In genomic region chr6:47147836-47148344, GRCh38 we compare ENCODE assay signal across 32 cellular contexts.
DNase-seq lines count a peak whose midpoint lies in the region; ATAC-seq and TF ChIP-seq lines count a peak whose summit lies in the region.
"Had no signal": no experiment of that assay in that cellular context is flagged by ENCODE, and none has a peak within 500 bp of the region (broad histone marks: within the 10 kb centered on the region; RNA-seq: fewer than 3 reads in every experiment).

No MANE protein-coding gene starts in this region.

- H2BK5ac ChIP-seq in neuronal stem cell (ENCODE audit: low read length): no peak overlapping the region

- H3K79me1 ChIP-seq in neuronal stem cell (ENCODE audit: low read depth, low read length): no peaks in the 10 kb centered on the region

- H3K4me2 ChIP-seq in PC-3 (ENCODE audit: low read length) (peak overlapping the region; percentile 40; the same call in 1 of the 2 replicates), neuronal stem cell (ENCODE audit: insufficient read depth, low read length, poor library complexity, severe bottlenecking) (no peak overlapping the region)

- H3K9ac ChIP-seq in PC-3 (ENCODE audit: low read length) (no peak overlapping the region), neuronal stem cell (ENCODE audit: low read depth, low read length, poor library complexity) (no peak overlapping the region)

- DNase-seq in A673 (ENCODE audit: low spot score): no peak
- no peak for DNase-seq in PC-3
- peak; percentile 29 for DNase-seq in fibroblast of pulmonary artery (ENCODE audit: low read depth)
- no peak for DNase-seq in neuronal stem cell (ENCODE audit: low spot score)
- DNase-seq in A172 (ENCODE audit: low spot score): no peak
- DNase-seq in RWPE1 (ENCODE audit: low spot score): no peak
- DNase-seq: activated CD4-positive, alpha-beta T cell treated with anti-CD3 and anti-CD28 coated beads, Interleukin-2, amount 50 U/mL, for 4 hours; activated gamma-delta T cell treated with Interleukin-2 at 50 U/mL for 16 hours; activated naive CD8-positive, alpha-beta T cell treated with anti-CD3 and anti-CD28 coated beads, Interleukin-2, amount 10 ng/mL, durations not matched to agents 7 days and 5 days; activated T-cell treated with anti-CD3 and anti-CD28 coated beads, Interleukin-2, amount 50 U/mL, for 48 hours; BE2C; DMS 273 treated with DMSO at 0.1 percent for 48 hours; effector memory CD8-positive, alpha-beta T cell; EL; erythroblast; foreskin melanocyte; kidney glomerular epithelial cell; NCI-H1092; NCI-H1930; NCI-H524; ovary; stimulated activated CD4-positive, alpha-beta T cell treated with anti-CD3 and anti-CD28 coated beads, Interleukin-2, amount 100 ng/mL, for 48 hours; stimulated activated naive CD8-positive, alpha-beta T cell treated with anti-CD3 and anti-CD28 coated beads, Interleukin-15, amount 100 ng/mL, for 72 hours; T-cell; tibial artery had no signal

- BruUV-seq in A673 (replicated peaks; lab: Mats Ljungman, UMichigan) (no TSS peak), PC-3 (replicated peaks; lab: Mats Ljungman, UMichigan) (no TSS peak)

- H3K27ac ChIP-seq in A673 (ENCODE audit: low read depth, low read length, poor library complexity, severe bottlenecking) (peak overlapping the region; percentile 88), PC-3 (ENCODE audit: low read length) (peak overlapping the region; percentile 68), neuronal stem cell (replicated peaks; ENCODE audit: low read length) (no peak overlapping the region), RWPE1 (no peak overlapping the region)
- H3K27ac ChIP-seq: ascending aorta, ovary, tibial artery had no signal

- H3K9me2 ChIP-seq in PC-3 (replicated peaks; ENCODE audit: low read length): no peaks in the 10 kb centered on the region

- H4K20me1 ChIP-seq in PC-3 (ENCODE audit: low read length): no peaks in the 10 kb centered on the region

- TF ChIP-seq CTCF in A673 (conservative IDR thresholded peaks at IDR 0.05; ENCODE audit: low read depth, low read length) (no peak), PC-3 (conservative IDR thresholded peaks at IDR 0.05; ENCODE audit: low read depth, low read length) (no peak), fibroblast of pulmonary artery (IDR thresholded peaks at IDR 0.05; ENCODE audit: low read length, missing control alignments) (no peak), RWPE1 (conservative IDR thresholded peaks at IDR 0.05; ENCODE audit: low read depth) (no peak)

- H2AFZ ChIP-seq in PC-3 (ENCODE audit: low read length) (peak overlapping the region; percentile 53; the same call in 1 of the 2 replicates), neuronal stem cell (ENCODE audit: low read length) (no peak overlapping the region)

- no peak overlapping the region for H3K14ac ChIP-seq in neuronal stem cell (ENCODE audit: low read length)

- H2BK120ac ChIP-seq in neuronal stem cell (ENCODE audit: low read depth, low read length): no peak overlapping the region

- no peaks in the 10 kb centered on the region for H3K27me3 ChIP-seq in A673 (replicated peaks; ENCODE audit: insufficient read depth, low read depth, low read length, poor library complexity)
- no peaks in the 10 kb centered on the region for H3K27me3 ChIP-seq in PC-3 (ENCODE audit: low read length)
- no peaks in the 10 kb centered on the region for H3K27me3 ChIP-seq in neuronal stem cell (ENCODE audit: control insufficient read depth in 3 of 3, insufficient read depth in 3 of 3, low read depth in 1 of 3, low read length in 3 of 3)
- H3K27me3 ChIP-seq: ascending aorta, BE2C, ovary, right atrium auricular region, tibial artery had no signal

- no peak overlapping the region for H2BK12ac ChIP-seq in neuronal stem cell (ENCODE audit: low read length)

- intact Hi-C loops in A673 (cut with micrococcal nuclease; ENCODE audit: unreplicated experiment) (no loop called here), PC-3 (cut with micrococcal nuclease) (no loop called here)

- no peak overlapping the region for H4K91ac ChIP-seq in neuronal stem cell (ENCODE audit: low read depth, low read length, poor library complexity)

- WGBS in neuronal stem cell (ENCODE audit: extremely low coverage in 2 of 2, insufficient read length in 2 of 2, insufficient replicate concordance in 1 of 2), 2 donors: no CpG with 5 or more reads among the region's 6 CpGs

- H3K4me3 ChIP-seq in A673 (ENCODE audit: low read depth, low read length, poor library complexity, severe bottlenecking) (no peak overlapping the region), PC-3 (ENCODE audit: low read length) (no peak overlapping the region), fibroblast of pulmonary artery (replicated peaks; ENCODE audit: low read depth, low read length) (no peak overlapping the region), neuronal stem cell (ENCODE audit: low read length in 2 of 2) (no peak overlapping the region)
- H3K4me3 ChIP-seq: ascending aorta, K562, lung, ovary, right atrium auricular region, tibial artery had no signal

- CTCF ChIA-PET in A673 (lab: Charles Lee) (no interaction called here), PC-3 (lab: Charles Lee) (no interaction called here), RWPE1 (lab: Yijun Ruan, JAX) (no interaction called here)

- peaks cover 41% of the 10 kb centered on the region for H3K4me1 ChIP-seq in A673 (ENCODE audit: insufficient read depth, low read length, poor library complexity, severe bottlenecking)
- peaks cover 23% of the 10 kb centered on the region for H3K4me1 ChIP-seq in PC-3 (ENCODE audit: insufficient read depth, low read length)
- peaks cover 7 to 18% of the 10 kb centered on the region in 2 donors for H3K4me1 ChIP-seq in neuronal stem cell (ENCODE audit: control insufficient read depth in 2 of 2, insufficient read depth in 1 of 2, low read depth in 1 of 2, low read length in 2 of 2)
- H3K4me1 ChIP-seq: ascending aorta, BE2C, tibial artery had no signal

- no peak overlapping the region for H2BK15ac ChIP-seq in neuronal stem cell (ENCODE audit: low read length)

- H3K23ac ChIP-seq in neuronal stem cell (ENCODE audit: low read depth, low read length, poor library complexity): no peak overlapping the region

- peaks cover under 1% of the 10 kb centered on the region for H3K9me3 ChIP-seq in A673 (ENCODE audit: low read depth, low read length, poor library complexity, severe bottlenecking)
- no peaks in the 10 kb centered on the region for H3K9me3 ChIP-seq in PC-3 (ENCODE audit: low read length)
- no peaks in the 10 kb centered on the region for H3K9me3 ChIP-seq in neuronal stem cell (replicated peaks in 1 of 2; ENCODE audit: control insufficient read depth in 2 of 2, insufficient read depth in 1 of 2, low read depth in 1 of 2, low read length in 2 of 2)
- H3K9me3 ChIP-seq: ascending aorta, BE2C, ovary, right atrium auricular region, tibial artery had no signal

- H3F3A ChIP-seq in PC-3 (ENCODE audit: low read length, unreplicated experiment): no peaks in the 10 kb centered on the region

- no peak overlapping the region for H3K4ac ChIP-seq in neuronal stem cell (ENCODE audit: low read length)

- POLR2A ChIA-PET in A673 (lab: Charles Lee; ENCODE audit: low non-redundant PET) (no interaction called here), PC-3 (lab: Charles Lee; ENCODE audit: unreplicated experiment) (interaction anchor here (0.6 kb wide), 1 partner anchor 19 kb away, joined by 5 read pairs; no protein-coding TSS in a partner anchor), RWPE1 (lab: Yijun Ruan, JAX; ENCODE audit: low non-redundant PET) (no interaction called here)

- no peaks in the 10 kb centered on the region for H3K36me3 ChIP-seq in A673 (ENCODE audit: insufficient read depth, low read length, poor library complexity, severe bottlenecking)
- no peaks in the 10 kb centered on the region for H3K36me3 ChIP-seq in PC-3 (ENCODE audit: low read depth, low read length)
- H3K36me3 ChIP-seq in neuronal stem cell (replicated peaks in 1 of 2; ENCODE audit: control insufficient read depth in 2 of 2, insufficient read depth in 2 of 2, low read length in 2 of 2): no peaks in the 10 kb centered on the region
- H3K36me3 ChIP-seq: ascending aorta, BE2C, ovary, right atrium auricular region, tibial artery had no signal

- ATAC-seq in PC-3 (no peak), esophagus mucosa (no peak), HG02884 (IDR thresholded peaks at IDR 0.05; ENCODE audit: unreplicated experiment) (no peak)
- ATAC-seq: effector memory CD8-positive, alpha-beta T cell; natural killer cell treated with Interleukin-12 subunit alpha and Interleukin-12 subunit beta and Interleukin-15 and Interleukin-18, amount 100 ng/mL, for 72 hours; stimulated activated naive CD8-positive, alpha-beta T cell treated with anti-CD3 and anti-CD28 coated beads, Interleukin-15, amount 100 ng/mL, for 72 hours; T-cell had no signal

- H3K18ac ChIP-seq in neuronal stem cell (ENCODE audit: low read length): peak overlapping the region; percentile 44

- H3K79me2 ChIP-seq in PC-3 (ENCODE audit: low read length): no peaks in the 10 kb centered on the region

- H2AK5ac ChIP-seq in neuronal stem cell (ENCODE audit: low read depth, low read length): no peak overlapping the region

- no peak overlapping the region for H4K8ac ChIP-seq in neuronal stem cell (ENCODE audit: low read depth, low read length)

Comparison
In these comparisons a context has a peak if more than half of its experiments do, and no peak if none do; other contexts are left out.
1. H3K27ac ChIP-seq: peak in A673 (single experiment) and PC-3 (single experiment); none in neuronal stem cell (single experiment) and RWPE1 (single experiment).